Comparison of ENCODE assay signal across 1 cellular context in genomic region chr17:67521773-67522069, GRCh38.
TF ChIP-seq lines count a peak whose summit lies in the region.

No MANE protein-coding gene starts in this region.

TF ChIP-seq in GM23338, 12 proteins besides CTCF, POLR2A, EP300 and RAD21 (continued from another document):
- TF ChIP-seq, protein P1, sequence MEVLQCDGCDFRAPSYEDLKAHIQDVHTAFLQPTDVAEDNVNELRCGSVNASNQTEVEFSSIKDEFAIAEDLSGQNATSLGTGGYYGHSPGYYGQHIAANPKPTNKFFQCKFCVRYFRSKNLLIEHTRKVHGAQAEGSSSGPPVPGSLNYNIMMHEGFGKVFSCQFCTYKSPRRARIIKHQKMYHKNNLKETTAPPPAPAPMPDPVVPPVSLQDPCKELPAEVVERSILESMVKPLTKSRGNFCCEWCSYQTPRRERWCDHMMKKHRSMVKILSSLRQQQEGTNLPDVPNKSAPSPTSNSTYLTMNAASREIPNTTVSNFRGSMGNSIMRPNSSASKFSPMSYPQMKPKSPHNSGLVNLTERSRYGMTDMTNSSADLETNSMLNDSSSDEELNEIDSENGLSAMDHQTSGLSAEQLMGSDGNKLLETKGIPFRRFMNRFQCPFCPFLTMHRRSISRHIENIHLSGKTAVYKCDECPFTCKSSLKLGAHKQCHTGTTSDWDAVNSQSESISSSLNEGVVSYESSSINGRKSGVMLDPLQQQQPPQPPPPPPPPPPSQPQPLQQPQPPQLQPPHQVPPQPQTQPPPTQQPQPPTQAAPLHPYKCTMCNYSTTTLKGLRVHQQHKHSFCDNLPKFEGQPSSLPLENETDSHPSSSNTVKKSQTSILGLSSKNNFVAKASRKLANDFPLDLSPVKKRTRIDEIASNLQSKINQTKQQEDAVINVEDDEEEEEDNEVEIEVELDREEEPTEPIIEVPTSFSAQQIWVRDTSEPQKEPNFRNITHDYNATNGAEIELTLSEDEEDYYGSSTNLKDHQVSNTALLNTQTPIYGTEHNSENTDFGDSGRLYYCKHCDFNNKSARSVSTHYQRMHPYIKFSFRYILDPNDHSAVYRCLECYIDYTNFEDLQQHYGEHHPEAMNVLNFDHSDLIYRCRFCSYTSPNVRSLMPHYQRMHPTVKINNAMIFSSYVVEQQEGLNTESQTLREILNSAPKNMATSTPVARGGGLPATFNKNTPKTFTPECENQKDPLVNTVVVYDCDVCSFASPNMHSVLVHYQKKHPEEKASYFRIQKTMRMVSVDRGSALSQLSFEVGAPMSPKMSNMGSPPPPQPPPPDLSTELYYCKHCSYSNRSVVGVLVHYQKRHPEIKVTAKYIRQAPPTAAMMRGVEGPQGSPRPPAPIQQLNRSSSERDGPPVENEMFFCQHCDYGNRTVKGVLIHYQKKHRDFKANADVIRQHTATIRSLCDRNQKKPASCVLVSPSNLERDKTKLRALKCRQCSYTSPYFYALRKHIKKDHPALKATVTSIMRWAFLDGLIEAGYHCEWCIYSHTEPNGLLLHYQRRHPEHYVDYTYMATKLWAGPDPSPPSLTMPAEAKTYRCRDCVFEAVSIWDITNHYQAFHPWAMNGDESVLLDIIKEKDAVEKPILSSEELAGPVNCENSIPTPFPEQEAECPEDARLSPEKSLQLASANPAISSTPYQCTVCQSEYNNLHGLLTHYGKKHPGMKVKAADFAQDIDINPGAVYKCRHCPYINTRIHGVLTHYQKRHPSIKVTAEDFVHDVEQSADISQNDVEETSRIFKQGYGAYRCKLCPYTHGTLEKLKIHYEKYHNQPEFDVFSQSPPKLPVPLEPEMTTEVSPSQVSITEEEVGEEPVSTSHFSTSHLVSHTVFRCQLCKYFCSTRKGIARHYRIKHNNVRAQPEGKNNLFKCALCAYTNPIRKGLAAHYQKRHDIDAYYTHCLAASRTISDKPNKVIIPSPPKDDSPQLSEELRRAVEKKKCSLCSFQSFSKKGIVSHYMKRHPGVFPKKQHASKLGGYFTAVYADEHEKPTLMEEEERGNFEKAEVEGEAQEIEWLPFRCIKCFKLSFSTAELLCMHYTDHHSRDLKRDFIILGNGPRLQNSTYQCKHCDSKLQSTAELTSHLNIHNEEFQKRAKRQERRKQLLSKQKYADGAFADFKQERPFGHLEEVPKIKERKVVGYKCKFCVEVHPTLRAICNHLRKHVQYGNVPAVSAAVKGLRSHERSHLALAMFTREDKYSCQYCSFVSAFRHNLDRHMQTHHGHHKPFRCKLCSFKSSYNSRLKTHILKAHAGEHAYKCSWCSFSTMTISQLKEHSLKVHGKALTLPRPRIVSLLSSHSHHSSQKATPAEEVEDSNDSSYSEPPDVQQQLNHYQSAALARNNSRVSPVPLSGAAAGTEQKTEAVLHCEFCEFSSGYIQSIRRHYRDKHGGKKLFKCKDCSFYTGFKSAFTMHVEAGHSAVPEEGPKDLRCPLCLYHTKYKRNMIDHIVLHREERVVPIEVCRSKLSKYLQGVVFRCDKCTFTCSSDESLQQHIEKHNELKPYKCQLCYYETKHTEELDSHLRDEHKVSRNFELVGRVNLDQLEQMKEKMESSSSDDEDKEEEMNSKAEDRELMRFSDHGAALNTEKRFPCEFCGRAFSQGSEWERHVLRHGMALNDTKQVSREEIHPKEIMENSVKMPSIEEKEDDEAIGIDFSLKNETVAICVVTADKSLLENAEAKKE (CRISPR knock-in tag; IDR thresholded peaks at IDR 0.05), result no peak
- TF ChIP-seq REST (IDR thresholded peaks at IDR 0.05; ENCODE audit: unreplicated experiment) (no peak), STAT1 (IDR thresholded peaks at IDR 0.05; ENCODE audit: unreplicated experiment) (no peak)
TF ChIP-seq in GM23338: peak in this region for 0.
